ENCODE assay signal across 2 cellular contexts in the genomic region with DNA sequence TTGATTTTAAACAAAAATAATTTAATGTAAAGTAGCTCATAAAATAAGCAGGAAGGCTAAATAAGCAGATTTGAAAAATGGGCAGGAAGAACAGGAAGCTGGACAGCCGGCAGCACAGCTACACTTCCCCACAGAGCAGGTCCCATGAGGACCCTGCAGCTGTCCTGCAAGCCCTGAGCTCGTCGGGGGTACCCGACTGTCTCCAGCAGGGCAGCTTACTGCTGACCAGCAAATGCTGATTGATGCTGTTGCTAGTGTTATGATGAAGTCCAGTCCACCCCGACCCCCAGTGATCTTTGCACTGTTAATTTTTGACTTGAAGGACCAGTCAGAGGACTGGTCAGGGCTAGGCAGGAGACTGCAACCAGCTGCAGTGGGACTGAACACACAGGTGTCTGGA.
TF ChIP-seq lines count a peak whose summit lies in the region.

No MANE protein-coding gene starts in this region.

TF ChIP-seq in SK-N-SH, 30 proteins besides CTCF, POLR2A, EP300 and RAD21:
- no peak for TF ChIP-seq NRF1 (IDR thresholded peaks at IDR 0.05; ENCODE audit: low read depth, low read length)
- TF ChIP-seq GATA2 (CRISPR knock-in tag; IDR thresholded peaks at IDR 0.05) = no peak
- no peak for TF ChIP-seq GABPA (IDR thresholded peaks at IDR 0.05; ENCODE audit: low read depth)
- TF ChIP-seq, protein P1, sequence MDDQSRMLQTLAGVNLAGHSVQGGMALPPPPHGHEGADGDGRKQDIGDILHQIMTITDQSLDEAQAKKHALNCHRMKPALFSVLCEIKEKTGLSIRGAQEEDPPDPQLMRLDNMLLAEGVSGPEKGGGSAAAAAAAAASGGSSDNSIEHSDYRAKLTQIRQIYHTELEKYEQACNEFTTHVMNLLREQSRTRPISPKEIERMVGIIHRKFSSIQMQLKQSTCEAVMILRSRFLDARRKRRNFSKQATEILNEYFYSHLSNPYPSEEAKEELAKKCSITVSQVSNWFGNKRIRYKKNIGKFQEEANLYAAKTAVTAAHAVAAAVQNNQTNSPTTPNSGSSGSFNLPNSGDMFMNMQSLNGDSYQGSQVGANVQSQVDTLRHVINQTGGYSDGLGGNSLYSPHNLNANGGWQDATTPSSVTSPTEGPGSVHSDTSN (IDR thresholded peaks at IDR 0.05) = no peak
- TF ChIP-seq, protein P2, sequence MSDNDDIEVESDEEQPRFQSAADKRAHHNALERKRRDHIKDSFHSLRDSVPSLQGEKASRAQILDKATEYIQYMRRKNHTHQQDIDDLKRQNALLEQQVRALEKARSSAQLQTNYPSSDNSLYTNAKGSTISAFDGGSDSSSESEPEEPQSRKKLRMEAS (IDR thresholded peaks at IDR 0.05; ENCODE audit: low read depth) = no peak
- TF ChIP-seq SMC3 (IDR thresholded peaks at IDR 0.05; ENCODE audit: low read depth, low read length) = no peak

TF ChIP-seq in SK-N-SH treated with all-trans-retinoic acid at 6 μM for 48 hours, 23 proteins besides CTCF, POLR2A, EP300 and RAD21:
- TF ChIP-seq, protein P3, sequence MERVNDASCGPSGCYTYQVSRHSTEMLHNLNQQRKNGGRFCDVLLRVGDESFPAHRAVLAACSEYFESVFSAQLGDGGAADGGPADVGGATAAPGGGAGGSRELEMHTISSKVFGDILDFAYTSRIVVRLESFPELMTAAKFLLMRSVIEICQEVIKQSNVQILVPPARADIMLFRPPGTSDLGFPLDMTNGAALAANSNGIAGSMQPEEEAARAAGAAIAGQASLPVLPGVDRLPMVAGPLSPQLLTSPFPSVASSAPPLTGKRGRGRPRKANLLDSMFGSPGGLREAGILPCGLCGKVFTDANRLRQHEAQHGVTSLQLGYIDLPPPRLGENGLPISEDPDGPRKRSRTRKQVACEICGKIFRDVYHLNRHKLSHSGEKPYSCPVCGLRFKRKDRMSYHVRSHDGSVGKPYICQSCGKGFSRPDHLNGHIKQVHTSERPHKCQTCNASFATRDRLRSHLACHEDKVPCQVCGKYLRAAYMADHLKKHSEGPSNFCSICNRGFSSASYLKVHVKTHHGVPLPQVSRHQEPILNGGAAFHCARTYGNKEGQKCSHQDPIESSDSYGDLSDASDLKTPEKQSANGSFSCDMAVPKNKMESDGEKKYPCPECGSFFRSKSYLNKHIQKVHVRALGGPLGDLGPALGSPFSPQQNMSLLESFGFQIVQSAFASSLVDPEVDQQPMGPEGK (CRISPR knock-in tag; IDR thresholded peaks at IDR 0.05; ENCODE audit: borderline replicate concordance) = no peak
- TF ChIP-seq ZNF8 (CRISPR knock-in tag; IDR thresholded peaks at IDR 0.05) = no peak
- TF ChIP-seq ESRRG (CRISPR knock-in tag; IDR thresholded peaks at IDR 0.05) = no peak
- TF ChIP-seq TSHZ2 (CRISPR knock-in tag; IDR thresholded peaks at IDR 0.05) = no peak
